8 cellular contexts compared by ENCODE assay signal in genomic region chr7:150368884-150369739, GRCh38. TPM values are rescaled to one million over a fixed set of nuclear protein-coding genes. Genes with fewer than 3 reads are reported as not detected.
DNase-seq lines count a peak whose midpoint lies in the region; ATAC-seq and TF ChIP-seq lines count a peak whose summit lies in the region.

No MANE protein-coding gene starts in this region.

- peak overlapping the region; percentile 98 for H3K9ac ChIP-seq in NT2/D1 (ENCODE audit: insufficient read length, low read depth)
- peak overlapping the region; percentile 95 for H3K9ac ChIP-seq in neural cell (ENCODE audit: low read length)

- peak overlapping the region; percentile 94 for H3K4me3 Mint-ChIP-seq in activated T-helper 2 cell treated with anti-CD3 and anti-CD28 coated beads, Interferon-gamma antibody, Interleukin-2, Interleukin-4, amounts not matched to agents 10 μg/mL and 5 μg/mL and 100 μg/mL, durations not matched to agents 14 hours and 24 hours and 36 hours (ENCODE audit: low read depth)

- H2AFZ ChIP-seq in neural cell (ENCODE audit: low read depth, low read length), result peak overlapping the region; percentile 76

- no peaks in the 10 kb centered on the region for H3F3A ChIP-seq in neural cell (ENCODE audit: insufficient read depth, low read length, poor library complexity, severe bottlenecking)

- H3K27ac Mint-ChIP-seq in activated T-helper 2 cell treated with anti-CD3 and anti-CD28 coated beads, Interferon-gamma antibody, Interleukin-2, Interleukin-4, amounts not matched to agents 10 μg/mL and 5 μg/mL and 100 μg/mL, durations not matched to agents 14 hours and 24 hours and 36 hours, result peak overlapping the region; percentile 94

- DNase-seq in AG20443 (ENCODE audit: low spot score) (peak; percentile 80), NT2/D1 (ENCODE audit: low read depth, low spot score) (no peak), fibroblast of pulmonary artery (ENCODE audit: low read depth) (peak; percentile 67), ureter (ENCODE audit: low spot score) (peak; percentile 71)
- DNase-seq in activated T-helper 2 cell treated with anti-CD3 and anti-CD28 coated beads, Interferon-gamma antibody, Interleukin-2, Interleukin-4, amounts not matched to agents 10 μg/mL and 5 μg/mL and 100 μg/mL, durations not matched to agents 14 hours and 24 hours and 36 hours (ENCODE audit: low spot score), result no peak

- peaks cover 34% of the 10 kb centered on the region for H3K4me1 Mint-ChIP-seq in activated T-helper 2 cell treated with anti-CD3 and anti-CD28 coated beads, Interferon-gamma antibody, Interleukin-2, Interleukin-4, amounts not matched to agents 10 μg/mL and 5 μg/mL and 100 μg/mL, durations not matched to agents 14 hours and 24 hours and 36 hours (ENCODE audit: low read depth)

- peaks cover 32% of the 10 kb centered on the region for H3K36me3 Mint-ChIP-seq in activated T-helper 2 cell treated with anti-CD3 and anti-CD28 coated beads, Interferon-gamma antibody, Interleukin-2, Interleukin-4, amounts not matched to agents 10 μg/mL and 5 μg/mL and 100 μg/mL, durations not matched to agents 14 hours and 24 hours and 36 hours (ENCODE audit: low read depth)

- H3K4me3 ChIP-seq in NT2/D1 (ENCODE audit: insufficient read length, low read depth), result peak overlapping the region; percentile 77
- peak overlapping the region; percentile 86 for H3K4me3 ChIP-seq in fibroblast of pulmonary artery (replicated peaks; ENCODE audit: low read depth, low read length)
- H3K4me3 ChIP-seq in neural cell (ENCODE audit: low read length), result peak overlapping the region; percentile 98

- no peaks in the 10 kb centered on the region for H3K9me2 ChIP-seq in neural cell (ENCODE audit: insufficient read depth, low read length)

- peak overlapping the region; percentile 62 for H3K4me2 ChIP-seq in neural cell (ENCODE audit: low read length)

- intact Hi-C loops in activated T-helper 2 cell treated with anti-CD3 and anti-CD28 coated beads, Interferon-gamma antibody, Interleukin-2, Interleukin-4, amounts not matched to agents 10 μg/mL and 5 μg/mL and 100 μg/mL, durations not matched to agents 14 hours and 24 hours and 36 hours (cut with micrococcal nuclease), result loop anchor here (1.0 to 2.0 kb wide), 4 partner anchors 10 to 52 kb away; partner anchors contain the start of genes ACTR3C, LRRC61 and ZNF775

- TF ChIP-seq EP300 in neural cell (conservative IDR thresholded peaks at IDR 0.05; ENCODE audit: poor library complexity, severe bottlenecking), result no peak

- peaks cover 34% of the 10 kb centered on the region for H3K79me2 ChIP-seq in neural cell (replicated peaks; ENCODE audit: insufficient read depth, low read length)

- ATAC-seq in GM18873 (IDR thresholded peaks at IDR 0.05; ENCODE audit: low FRiP score, unreplicated experiment), result peak; percentile 29
- peak; percentile 39 for ATAC-seq in HG03095 (IDR thresholded peaks at IDR 0.05; ENCODE audit: unreplicated experiment)

- H3K9me3 Mint-ChIP-seq in activated T-helper 2 cell treated with anti-CD3 and anti-CD28 coated beads, Interferon-gamma antibody, Interleukin-2, Interleukin-4, amounts not matched to agents 10 μg/mL and 5 μg/mL and 100 μg/mL, durations not matched to agents 14 hours and 24 hours and 36 hours, result no peaks in the 10 kb centered on the region

- H3K27ac ChIP-seq in neural cell (ENCODE audit: low read length), result peak overlapping the region; percentile 83

- peak; percentile 11 for TF ChIP-seq RAD21 in neural cell (conservative IDR thresholded peaks at IDR 0.05)

- no peak for TF ChIP-seq CTCF in fibroblast of pulmonary artery (IDR thresholded peaks at IDR 0.05; ENCODE audit: low read length, missing control alignments)
- TF ChIP-seq CTCF in neural cell (IDR thresholded peaks at IDR 0.05; ENCODE audit: poor library complexity, severe bottlenecking), result no peak

- H3K36me3 ChIP-seq in NT2/D1 (ENCODE audit: insufficient read depth, insufficient read length, low read length) (peaks cover 47% of the 10 kb centered on the region), neural cell (ENCODE audit: insufficient read depth, low read length) (no peaks in the 10 kb centered on the region)

- peaks cover 8% of the 10 kb centered on the region for H3K4me1 ChIP-seq in NT2/D1 (ENCODE audit: insufficient read depth, insufficient read length)

- H3K27me3 ChIP-seq in NT2/D1 (ENCODE audit: insufficient read depth, insufficient read length) (no peaks in the 10 kb centered on the region), neural cell (ENCODE audit: insufficient read depth, low read depth, low read length) (no peaks in the 10 kb centered on the region)

- H3K27me3 Mint-ChIP-seq in activated T-helper 2 cell treated with anti-CD3 and anti-CD28 coated beads, Interferon-gamma antibody, Interleukin-2, Interleukin-4, amounts not matched to agents 10 μg/mL and 5 μg/mL and 100 μg/mL, durations not matched to agents 14 hours and 24 hours and 36 hours (ENCODE audit: low read depth), result no peaks in the 10 kb centered on the region

- H4K20me1 ChIP-seq in neural cell (ENCODE audit: insufficient read depth), result no peaks in the 10 kb centered on the region

- H3K9me3 ChIP-seq in NT2/D1 (ENCODE audit: insufficient read depth, low read length) (no peaks in the 10 kb centered on the region), neural cell (ENCODE audit: low read length) (no peaks in the 10 kb centered on the region)

TF ChIP-seq in neural cell, 6 proteins besides CTCF, POLR2A, EP300 and RAD21:
- TF ChIP-seq POLR2AphosphoS5 (IDR thresholded peaks at IDR 0.05) (peak; percentile 69), EZH2 (IDR thresholded peaks at IDR 0.05; ENCODE audit: borderline replicate concordance, insufficient read depth, low read length, poor library complexity, severe bottlenecking) (no peak), TAF1 (IDR thresholded peaks at IDR 0.05; ENCODE audit: low read depth) (peak; percentile 76), SMC3 (conservative IDR thresholded peaks at IDR 0.05; ENCODE audit: poor library complexity) (no peak), MXI1 (conservative IDR thresholded peaks at IDR 0.05; ENCODE audit: poor library complexity, severe bottlenecking) (peak; percentile 75)
- TF ChIP-seq, protein P1, sequence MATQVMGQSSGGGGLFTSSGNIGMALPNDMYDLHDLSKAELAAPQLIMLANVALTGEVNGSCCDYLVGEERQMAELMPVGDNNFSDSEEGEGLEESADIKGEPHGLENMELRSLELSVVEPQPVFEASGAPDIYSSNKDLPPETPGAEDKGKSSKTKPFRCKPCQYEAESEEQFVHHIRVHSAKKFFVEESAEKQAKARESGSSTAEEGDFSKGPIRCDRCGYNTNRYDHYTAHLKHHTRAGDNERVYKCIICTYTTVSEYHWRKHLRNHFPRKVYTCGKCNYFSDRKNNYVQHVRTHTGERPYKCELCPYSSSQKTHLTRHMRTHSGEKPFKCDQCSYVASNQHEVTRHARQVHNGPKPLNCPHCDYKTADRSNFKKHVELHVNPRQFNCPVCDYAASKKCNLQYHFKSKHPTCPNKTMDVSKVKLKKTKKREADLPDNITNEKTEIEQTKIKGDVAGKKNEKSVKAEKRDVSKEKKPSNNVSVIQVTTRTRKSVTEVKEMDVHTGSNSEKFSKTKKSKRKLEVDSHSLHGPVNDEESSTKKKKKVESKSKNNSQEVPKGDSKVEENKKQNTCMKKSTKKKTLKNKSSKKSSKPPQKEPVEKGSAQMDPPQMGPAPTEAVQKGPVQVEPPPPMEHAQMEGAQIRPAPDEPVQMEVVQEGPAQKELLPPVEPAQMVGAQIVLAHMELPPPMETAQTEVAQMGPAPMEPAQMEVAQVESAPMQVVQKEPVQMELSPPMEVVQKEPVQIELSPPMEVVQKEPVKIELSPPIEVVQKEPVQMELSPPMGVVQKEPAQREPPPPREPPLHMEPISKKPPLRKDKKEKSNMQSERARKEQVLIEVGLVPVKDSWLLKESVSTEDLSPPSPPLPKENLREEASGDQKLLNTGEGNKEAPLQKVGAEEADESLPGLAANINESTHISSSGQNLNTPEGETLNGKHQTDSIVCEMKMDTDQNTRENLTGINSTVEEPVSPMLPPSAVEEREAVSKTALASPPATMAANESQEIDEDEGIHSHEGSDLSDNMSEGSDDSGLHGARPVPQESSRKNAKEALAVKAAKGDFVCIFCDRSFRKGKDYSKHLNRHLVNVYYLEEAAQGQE (IDR thresholded peaks at IDR 0.05; ENCODE audit: borderline replicate concordance), result peak; percentile 94

RNA-seq across cellular contexts. Expression of gene REPIN1, which starts 0.5 kb away (rescaled TPM):
- 81.5 and 82.2 TPM in 2 replicates for total RNA-seq in activated T-helper 2 cell treated with anti-CD3 and anti-CD28 coated beads, Interferon-gamma antibody, Interleukin-2, Interleukin-4, amounts not matched to agents 10 μg/mL and 5 μg/mL and 100 μg/mL, durations not matched to agents 14 hours and 24 hours and 36 hours
- 95.5 and 127 TPM in 2 replicates for polyA plus RNA-seq in neural cell
- polyA minus RNA-seq in neural cell, result 69.5 and 85.0 TPM in 2 replicates
- 117 TPM for total RNA-seq in ureter

RNA-seq across cellular contexts. Expression of gene ZNF775, which starts 10.0 kb away (rescaled TPM):
- total RNA-seq in activated T-helper 2 cell treated with anti-CD3 and anti-CD28 coated beads, Interferon-gamma antibody, Interleukin-2, Interleukin-4, amounts not matched to agents 10 μg/mL and 5 μg/mL and 100 μg/mL, durations not matched to agents 14 hours and 24 hours and 36 hours, result 4.5 and 5.5 TPM in 2 replicates
- polyA plus RNA-seq in neural cell, result 16.8 and 24.9 TPM in 2 replicates
- polyA minus RNA-seq in neural cell, result 22.9 and 28.5 TPM in 2 replicates
- total RNA-seq in ureter, result 3.6 TPM

RNA-seq across cellular contexts. Expression of gene RARRES2, which starts 27.7 kb away (rescaled TPM):
- not detected in 2 replicates for total RNA-seq in activated T-helper 2 cell treated with anti-CD3 and anti-CD28 coated beads, Interferon-gamma antibody, Interleukin-2, Interleukin-4, amounts not matched to agents 10 μg/mL and 5 μg/mL and 100 μg/mL, durations not matched to agents 14 hours and 24 hours and 36 hours
- 0.71 TPM in 1 of 2 replicates, not detected in the other for polyA plus RNA-seq in neural cell
- not detected in 2 replicates for polyA minus RNA-seq in neural cell
- 91.0 TPM for total RNA-seq in ureter

RNA-seq across cellular contexts. Expression of gene ACTR3C, which starts 45.8 kb away (rescaled TPM):
- 7.0 and 7.9 TPM in 2 replicates for total RNA-seq in activated T-helper 2 cell treated with anti-CD3 and anti-CD28 coated beads, Interferon-gamma antibody, Interleukin-2, Interleukin-4, amounts not matched to agents 10 μg/mL and 5 μg/mL and 100 μg/mL, durations not matched to agents 14 hours and 24 hours and 36 hours
- not detected in 2 replicates for polyA plus RNA-seq in neural cell
- polyA minus RNA-seq in neural cell, result not detected in 2 replicates
- 18.2 TPM for total RNA-seq in ureter

RNA-seq across cellular contexts. Expression of gene LRRC61, which starts 46.0 kb away (rescaled TPM):
- 22.7 and 25.8 TPM in 2 replicates for total RNA-seq in activated T-helper 2 cell treated with anti-CD3 and anti-CD28 coated beads, Interferon-gamma antibody, Interleukin-2, Interleukin-4, amounts not matched to agents 10 μg/mL and 5 μg/mL and 100 μg/mL, durations not matched to agents 14 hours and 24 hours and 36 hours
- 1.2 and 5.0 TPM in 2 replicates for polyA plus RNA-seq in neural cell
- polyA minus RNA-seq in neural cell, result 2.2 and 2.9 TPM in 2 replicates
- 14.1 TPM for total RNA-seq in ureter

Comparison
In these comparisons a context has a peak if more than half of its experiments do, and no peak if none do; other contexts are left out.
1. DNase-seq: peak in AG20443 (single experiment), fibroblast of pulmonary artery (single experiment) and ureter (single experiment); none in NT2/D1 (single experiment) and activated T-helper 2 cell treated with anti-CD3 and anti-CD28 coated beads, Interferon-gamma antibody, Interleukin-2, Interleukin-4, amounts not matched to agents 10 μg/mL and 5 μg/mL and 100 μg/mL, durations not matched to agents 14 hours and 24 hours and 36 hours (single experiment).
2. RNA of gene RARRES2, which starts 27.7 kb away (total RNA-seq): 91.0 TPM in ureter (single experiment); not detected in activated T-helper 2 cell treated with anti-CD3 and anti-CD28 coated beads, Interferon-gamma antibody, Interleukin-2, Interleukin-4, amounts not matched to agents 10 μg/mL and 5 μg/mL and 100 μg/mL, durations not matched to agents 14 hours and 24 hours and 36 hours; every median in the first group is over 10 times any median in the second.
3. Peak in every context shown above with its lines, with median percentiles within 50 percentile points of each other: H3K4me3 ChIP-seq.